17 cellular contexts compared by ENCODE assay signal in the genomic region with DNA sequence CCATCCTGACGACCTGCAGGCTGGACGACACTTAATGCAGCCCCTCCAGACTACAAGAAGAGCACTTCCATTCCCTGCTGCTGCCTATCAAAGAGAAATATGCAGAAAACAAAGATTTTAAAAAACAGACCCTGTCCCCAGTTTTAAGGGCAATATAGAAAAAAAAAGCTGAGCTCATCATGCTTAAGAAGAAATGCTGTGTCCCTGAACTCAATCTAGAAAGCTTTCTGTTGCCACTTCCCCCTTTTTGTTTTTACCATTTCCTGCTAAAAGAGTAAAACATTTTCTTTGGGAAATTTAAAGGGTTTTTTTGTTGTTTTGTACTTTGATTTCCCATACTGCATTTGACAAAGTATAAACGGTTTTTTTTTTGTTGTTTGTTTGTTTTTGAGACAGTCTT. TPM values are rescaled to one million over a fixed set of nuclear protein-coding genes. Genes with fewer than 3 reads are reported as not detected.
DNase-seq lines count a peak whose midpoint lies in the region; ATAC-seq, FAIRE-seq and TF ChIP-seq lines count a peak whose summit lies in the region.
"Had no signal": no experiment of that assay in that cellular context is flagged by ENCODE, and none has a peak within 500 bp of the region (broad histone marks: within the 10 kb centered on the region; RNA-seq: fewer than 3 reads in every experiment).

No MANE protein-coding gene starts in this region.

- no peak overlapping the region for H2AFZ ChIP-seq in MM.1S (ENCODE audit: low read length)

- peaks cover 31% of the 10 kb centered on the region for H3K36me3 Mint-ChIP-seq in dendritic cell treated with granulocyte-macrophage colony-stimulating factor and Interleukin-4, amounts not matched to agents 40 ng/mL and 50 ng/mL, for 4 days (ENCODE audit: low read depth)

- 0 out of 2 replicates have a peak, but pooled peaks cover 10% of the 10 kb centered on the region for H4K20me1 ChIP-seq in MM.1S (ENCODE audit: insufficient read depth, low read length)

- ATAC-seq in pancreas (no peak), HG03108 (IDR thresholded peaks at IDR 0.05; ENCODE audit: unreplicated experiment) (no peak)
- ATAC-seq: T-helper 17 cell had no signal

- H3K36me3 ChIP-seq in pancreas: no peaks in the 10 kb centered on the region
- no peaks in the 10 kb centered on the region for H3K36me3 ChIP-seq in MM.1S (replicated peaks; ENCODE audit: insufficient read depth, low read length)
- H3K36me3 ChIP-seq: BE2C had no signal

- H3K79me2 ChIP-seq in MM.1S (ENCODE audit: low read length): peaks cover 95% of the 10 kb centered on the region

- H3K27ac ChIP-seq in pancreas: peak overlapping the region in 3 of 4 donors; percentile 17 to 81 (median 70)
- no peak overlapping the region for H3K27ac ChIP-seq in MM.1S (ENCODE audit: low read length)

- intact Hi-C loops in dendritic cell treated with granulocyte-macrophage colony-stimulating factor and Interleukin-4, amounts not matched to agents 40 ng/mL and 50 ng/mL, for 4 days (cut with micrococcal nuclease): no loop called here
- intact Hi-C loops in pancreas (cut with DNase I): no loop called here

- H3K4me3 ChIP-seq in NB4 (ENCODE audit: low read depth, low read length) (no peak overlapping the region), pancreas (no peak overlapping the region), MM.1S (ENCODE audit: low read length) (no peak overlapping the region)

- peak overlapping the region; percentile 76 for H3K27ac Mint-ChIP-seq in dendritic cell treated with granulocyte-macrophage colony-stimulating factor and Interleukin-4, amounts not matched to agents 40 ng/mL and 50 ng/mL, for 4 days
- H3K27ac Mint-ChIP-seq: activated naive CD4-positive, alpha-beta T cell treated with anti-CD3 and anti-CD28 coated beads, Interleukin-2, amount 50 U/mL, for 24 hours; T-helper 17 cell had no signal

- no peaks in the 10 kb centered on the region for H3K27me3 Mint-ChIP-seq in dendritic cell treated with granulocyte-macrophage colony-stimulating factor and Interleukin-4, amounts not matched to agents 40 ng/mL and 50 ng/mL, for 4 days
- H3K27me3 Mint-ChIP-seq: activated naive CD4-positive, alpha-beta T cell treated with anti-CD3 and anti-CD28 coated beads, Interleukin-2, amount 50 U/mL, for 24 hours; T-helper 17 cell had no signal

- no peaks in the 10 kb centered on the region for H3K9me2 ChIP-seq in MM.1S (replicated peaks; ENCODE audit: insufficient read depth, low read length)

- H3K9ac ChIP-seq in MM.1S (ENCODE audit: low read length): no peak overlapping the region

- H3K4me1 ChIP-seq in pancreas: peaks cover 46 to 58% (median 52%) of the 10 kb centered on the region in 3 donors
- H3K4me1 ChIP-seq in MM.1S (ENCODE audit: low read length): peaks cover 7% of the 10 kb centered on the region; the same call in 1 of the 2 replicates
- H3K4me1 ChIP-seq: BE2C had no signal

- no peak for TF ChIP-seq CTCF in NB4 (IDR thresholded peaks at IDR 0.05; ENCODE audit: low read depth, low read length)
- TF ChIP-seq CTCF in pancreas (IDR thresholded peaks at IDR 0.05): no peak
- no peak for TF ChIP-seq CTCF in MM.1S (IDR thresholded peaks at IDR 0.05; ENCODE audit: low read length)

- no peak for DNase-seq in GM12891 (ENCODE audit: insufficient read length, low spot score)
- DNase-seq in NB4 (ENCODE audit: low read depth): peak; percentile 18
- DNase-seq in pancreas: no peak
- DNase-seq in activated T-cell treated with anti-CD3 and anti-CD28 coated beads, Interleukin-2, amount 50 U/mL, for 48 hours: no peak
- no peak for DNase-seq in MM.1S
- DNase-seq in H4 (ENCODE audit: low spot score): no peak
- DNase-seq: activated CD4-positive, alpha-beta T cell treated with anti-CD3 and anti-CD28 coated beads for 1 hour; BE2C; effector CD4-positive, alpha-beta T cell; NCI-H1436 treated with DMSO at 0.1 percent for 48 hours; stimulated activated CD4-positive, alpha-beta T cell treated with anti-CD3 and anti-CD28 coated beads, Interleukin-4, amount 100 ng/mL, for 24 hours; stimulated activated CD8-positive, alpha-beta memory T cell treated with anti-CD3 and anti-CD28 coated beads, Interleukin-4, amount 100 ng/mL, for 48 hours; T-helper 17 cell had no signal

- no peak overlapping the region for H3K4me2 ChIP-seq in MM.1S (ENCODE audit: low read depth, low read length)

- H3K4me3 Mint-ChIP-seq in dendritic cell treated with granulocyte-macrophage colony-stimulating factor and Interleukin-4, amounts not matched to agents 40 ng/mL and 50 ng/mL, for 4 days: peak overlapping the region; percentile 40
- H3K4me3 Mint-ChIP-seq: activated naive CD4-positive, alpha-beta T cell treated with anti-CD3 and anti-CD28 coated beads, Interleukin-2, amount 50 U/mL, for 24 hours; T-helper 17 cell had no signal

- H3K9me3 ChIP-seq in pancreas (no peaks in the 10 kb centered on the region), MM.1S (replicated peaks; ENCODE audit: insufficient read depth, low read length) (no peaks in the 10 kb centered on the region)
- H3K9me3 ChIP-seq: BE2C had no signal

- no peaks in the 10 kb centered on the region for H3K27me3 ChIP-seq in pancreas
- no peaks in the 10 kb centered on the region for H3K27me3 ChIP-seq in MM.1S (replicated peaks; ENCODE audit: insufficient read depth, low read length)
- H3K27me3 ChIP-seq: BE2C had no signal

- H3F3A ChIP-seq in MM.1S (ENCODE audit: insufficient read depth, low read length): no peaks in the 10 kb centered on the region; the same call in 1 of the 2 replicates

- H3K9me3 Mint-ChIP-seq in dendritic cell treated with granulocyte-macrophage colony-stimulating factor and Interleukin-4, amounts not matched to agents 40 ng/mL and 50 ng/mL, for 4 days: no peaks in the 10 kb centered on the region
- H3K9me3 Mint-ChIP-seq: activated naive CD4-positive, alpha-beta T cell treated with anti-CD3 and anti-CD28 coated beads, Interleukin-2, amount 50 U/mL, for 24 hours had no signal

- no peak for TF ChIP-seq POLR2A in GM12891 (IDR thresholded peaks at IDR 0.05; ENCODE audit: low read depth, low read length)
- TF ChIP-seq POLR2A in NB4 (IDR thresholded peaks at IDR 0.05; ENCODE audit: extremely low read depth, insufficient read length): no peak

- FAIRE-seq in GM12891 (lab: Jason Lieb, UNC) (no peak), pancreas (lab: Jason Lieb, UNC) (no peak)
- FAIRE-seq: GM19239 had no signal

- H3K4me1 Mint-ChIP-seq in dendritic cell treated with granulocyte-macrophage colony-stimulating factor and Interleukin-4, amounts not matched to agents 40 ng/mL and 50 ng/mL, for 4 days (ENCODE audit: low read depth): peaks cover 65% of the 10 kb centered on the region

- WGBS in pancreas, 2 donors: 56 to 62% methylated on average over 3 of the region's 3 CpGs

TF ChIP-seq in GM12891, 5 proteins besides CTCF, POLR2A, EP300 and RAD21:
- peak; percentile 84 for TF ChIP-seq SPI1 (IDR thresholded peaks at IDR 0.05; ENCODE audit: low read depth, low read length)
- TF ChIP-seq TAF1 (IDR thresholded peaks at IDR 0.05; ENCODE audit: low read depth, low read length): no peak

RNA-seq across cellular contexts. Expression of a gene that starts 35.4 kb away (rescaled TPM):
- 29.2 TPM for polyA plus RNA-seq in GM12891 (2012; ENCODE audit: low read depth, missing spikeins)
- 10 to 100 TPM; 44.4 to 73.0 (median 53.9) TPM for total RNA-seq in pancreas
- 10 to 100 TPM; 55.9 to 64.3 TPM for polyA plus RNA-seq in pancreas
- 22.5 and 24.7 TPM in 2 replicates for total RNA-seq in H4 (2014; rRNA removed; shearing (Covaris generic))

RNA-seq across cellular contexts. Expression of a gene that starts 52.3 kb away (rescaled TPM):
- polyA plus RNA-seq in GM12891 (2012; ENCODE audit: low read depth, missing spikeins): 7.8 TPM
- under 1 TPM; 0.32 to 0.98 (median 0.50) TPM for total RNA-seq in pancreas
- polyA plus RNA-seq in pancreas: under 1 TPM; 0.46 to 0.52 TPM
- 16.3 and 20.3 TPM in 2 replicates for total RNA-seq in H4 (2014; rRNA removed; shearing (Covaris generic))
